25 cellular contexts compared by ENCODE assay signal in the genomic region with DNA sequence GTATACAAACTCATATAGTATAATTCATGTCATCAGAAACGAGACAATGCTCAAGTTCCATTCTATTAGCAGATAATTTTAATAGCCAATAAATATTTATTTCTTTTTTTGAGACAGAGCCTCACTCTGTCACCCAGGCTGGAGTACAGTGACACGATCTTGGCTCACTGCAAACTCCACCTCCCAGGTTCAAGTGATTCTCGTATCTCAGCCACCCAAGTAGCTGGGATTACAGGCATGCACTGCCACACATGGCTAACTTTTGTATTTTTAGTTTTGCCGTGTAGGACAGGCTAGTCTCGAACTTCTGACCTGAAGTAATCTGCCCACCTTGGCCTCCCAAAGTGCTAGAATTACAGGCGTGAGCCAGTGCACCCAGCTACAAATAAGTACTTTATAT.
"Had no signal": no experiment of that assay in that cellular context is flagged by ENCODE, and none has a peak within 500 bp of the region (broad histone marks: within the 10 kb centered on the region; RNA-seq: fewer than 3 reads in every experiment).

No MANE protein-coding gene starts in this region.

- DNase-seq: stimulated activated CD4-positive, alpha-beta T cell treated with anti-CD3 and anti-CD28 coated beads, Interleukin-2, amount 100 ng/mL, for 48 hours; stimulated activated CD4-positive, alpha-beta T cell treated with anti-CD3 and anti-CD28 coated beads, Interleukin-4, amount 100 ng/mL, for 1 hour; stimulated activated CD4-positive, alpha-beta T cell treated with anti-CD3 and anti-CD28 coated beads, Interleukin-4, amount 100 ng/mL, for 24 hours; stimulated activated CD4-positive, alpha-beta T cell treated with anti-CD3 and anti-CD28 coated beads, Interleukin-4, amount 100 ng/mL, for 4 hours; stimulated activated CD8-positive, alpha-beta memory T cell treated with anti-CD3 and anti-CD28 coated beads, Interleukin-4, amount 100 ng/mL, for 48 hours; stimulated activated naive B cell treated with anti-CD40 and anti-IgM and Interleukin-4, amounts not matched to agents 10 μg/mL and 1 μg/mL and 100 μg/mL, for 72 hours; stimulated activated naive CD4-positive, alpha-beta T cell; stimulated activated naive CD4-positive, alpha-beta T cell treated with Interleukin-2 at 50 U/mL for 16 hours; stimulated activated naive CD8-positive, alpha-beta T cell treated with anti-CD3 and anti-CD28 coated beads, Interleukin-15, amount 100 ng/mL, for 72 hours; stimulated activated naive CD8-positive, alpha-beta T cell treated with anti-CD3 and anti-CD28 coated beads, Interleukin-15, Interleukin-2, amounts not matched to agents 100 U/mL and 50 U/mL, for 24 hours; stomach; substantia nigra; testis; tibial artery; transverse colon; trophoblast cell; upper lobe of left lung; upper lobe of right lung; uterus had no signal

- H3K4me1 ChIP-seq: stomach, suprapubic skin, testis, tibial artery, tibial nerve, transverse colon, upper lobe of left lung, upper lobe of right lung, uterus, vagina had no signal

- H3K36me3 ChIP-seq: thoracic aorta, uterus had no signal

- H3K9me3 ChIP-seq: stomach, suprapubic skin, testis, thoracic aorta, tibial artery, tibial nerve, transverse colon, upper lobe of left lung, upper lobe of right lung, uterus, vagina had no signal

- H3K4me3 ChIP-seq: stomach, suprapubic skin, testis, thoracic aorta, tibial artery, tibial nerve, transverse colon, upper lobe of left lung, upper lobe of right lung, uterus, vagina had no signal

- H3K27me3 ChIP-seq: stomach, suprapubic skin, testis, tibial artery, tibial nerve, transverse colon, upper lobe of left lung, upper lobe of right lung, uterus, vagina had no signal

- H3K27ac ChIP-seq: stomach, suprapubic skin, testis, thoracic aorta, tibial artery, tibial nerve, transverse colon, upper lobe of left lung, upper lobe of right lung, uterus, vagina had no signal

- ATAC-seq: stimulated activated effector memory CD8-positive, alpha-beta T cell treated with anti-CD3 and anti-CD28 coated beads, Interleukin-12 subunit alpha, Interleukin-12 subunit beta, amount 100 ng/mL, for 72 hours; stimulated activated memory B cell treated with anti-CD40 and anti-IgM and Interleukin-4, amounts not matched to agents 10 μg/mL and 1 μg/mL and 100 μg/mL, for 72 hours; stimulated activated naive B cell treated with anti-CD40 and anti-IgM and Interleukin-4, amounts not matched to agents 10 μg/mL and 1 μg/mL and 100 μg/mL, for 72 hours; stimulated activated naive CD8-positive, alpha-beta T cell treated with anti-CD3 and anti-CD28 coated beads, Interleukin-15, amount 100 ng/mL, for 72 hours; stimulated activated naive CD8-positive, alpha-beta T cell treated with anti-CD3 and anti-CD28 coated beads, Interleukin-15, Interleukin-2, amounts not matched to agents 100 U/mL and 50 U/mL, for 24 hours; upper lobe of right lung had no signal
